Comparison of ENCODE assay signal across 29 cellular contexts in genomic region chr6:25954756-25955155, GRCh38. TPM values are rescaled to one million over a fixed set of nuclear protein-coding genes. Genes with fewer than 3 reads are reported as not detected.
DNase-seq lines count a peak whose midpoint lies in the region; ATAC-seq and TF ChIP-seq lines count a peak whose summit lies in the region.
"Had no signal": no experiment of that assay in that cellular context is flagged by ENCODE, and none has a peak within 500 bp of the region (broad histone marks: within the 10 kb centered on the region; RNA-seq: fewer than 3 reads in every experiment).

No MANE protein-coding gene starts in this region.

- H3K4me1 Mint-ChIP-seq in endodermal cell, result no peaks in the 10 kb centered on the region

- H3K79me1 ChIP-seq in trophoblast cell (ENCODE audit: low read length), result no peaks in the 10 kb centered on the region

- no peaks in the 10 kb centered on the region for H3K36me3 Mint-ChIP-seq in endodermal cell (ENCODE audit: low read depth)
- H3K36me3 Mint-ChIP-seq: CD14-positive monocyte; CD4-positive, alpha-beta memory T cell; CD4-positive, CD25-positive, alpha-beta regulatory T cell had no signal

- no peaks in the 10 kb centered on the region for H3K9me2 ChIP-seq in PC-3 (replicated peaks; ENCODE audit: low read length)

- DNase-seq in PC-3, result peak; percentile 61
- peak; percentile 49 for DNase-seq in epithelial cell of esophagus (ENCODE audit: low read depth)
- DNase-seq in foreskin keratinocyte, result peak in 1 of 2 donors; percentile 38
- DNase-seq in trophoblast cell, result peak; percentile 67 to 85
- DNase-seq in AML-193 (lab: John Stamatoyannopoulos, UW), result no peak
- DNase-seq in activated CD8-positive, alpha-beta memory T cell treated with anti-CD3 and anti-CD28 coated beads for 24 hours, result no peak
- DNase-seq in endodermal cell, result no peak
- no peak for DNase-seq in stimulated activated naive CD4-positive, alpha-beta T cell treated with Interleukin-2 at 50 U/mL for 16 hours (lab: John Stamatoyannopoulos, UW)
- DNase-seq: BE2C; C1 segment of cervical spinal cord; CD4-positive, alpha-beta memory T cell; CD4-positive, CD25-positive, alpha-beta regulatory T cell; CD8-positive, alpha-beta memory T cell; COR-L47; DMS 273 treated with DMSO at 0.1 percent for 48 hours; DMS153; DMS53; DMS79; DND-41; EL; GDM1 had no signal

- POLR2A ChIA-PET in PC-3 (lab: Charles Lee; ENCODE audit: unreplicated experiment), result no interaction called here

- TF ChIP-seq CTCF in PC-3 (conservative IDR thresholded peaks at IDR 0.05; ENCODE audit: low read depth, low read length) (no peak), epithelial cell of esophagus (IDR thresholded peaks at IDR 0.05; ENCODE audit: insufficient read depth, low read depth, low read length, missing control alignments) (no peak), foreskin keratinocyte (conservative IDR thresholded peaks at IDR 0.05) (no peak), endodermal cell (conservative IDR thresholded peaks at IDR 0.05) (no peak)

- no peak overlapping the region for H3K14ac ChIP-seq in trophoblast cell (ENCODE audit: low read length)

- H4K20me1 ChIP-seq in PC-3 (ENCODE audit: low read length), result no peaks in the 10 kb centered on the region
- H4K20me1 ChIP-seq: BLaER1 had no signal

- H3K27ac ChIP-seq in PC-3 (ENCODE audit: low read length) (no peak overlapping the region), foreskin keratinocyte (no peak overlapping the region), trophoblast cell (ENCODE audit: low read depth, low read length) (no peak overlapping the region), endodermal cell (ENCODE audit: low read depth, low read length) (no peak overlapping the region)
- H3K27ac ChIP-seq: 22Rv1, A549, BLaER1 had no signal

- H3K27me3 Mint-ChIP-seq in endodermal cell (ENCODE audit: insufficient read depth), result no peaks in the 10 kb centered on the region

- no peak overlapping the region for H3K4ac ChIP-seq in trophoblast cell (ENCODE audit: low read depth, low read length)

- H3K4me2 ChIP-seq in PC-3 (ENCODE audit: low read length) (no peak overlapping the region), trophoblast cell (ENCODE audit: low read length) (no peak overlapping the region)
- H3K4me2 ChIP-seq: A549, BLaER1 had no signal

- no TSS peak for BruUV-seq in PC-3 (replicated peaks; lab: Mats Ljungman, UMichigan)

- CTCF ChIA-PET in PC-3 (lab: Charles Lee), result no interaction called here

- H3K4me3 Mint-ChIP-seq in endodermal cell, result no peak overlapping the region
- H3K4me3 Mint-ChIP-seq: CD14-positive monocyte; CD4-positive, alpha-beta memory T cell; CD4-positive, CD25-positive, alpha-beta regulatory T cell; CD8-positive, alpha-beta memory T cell had no signal

- H2AFZ ChIP-seq in PC-3 (ENCODE audit: low read length) (no peak overlapping the region), trophoblast cell (ENCODE audit: insufficient read depth, low read length, poor library complexity) (no peak overlapping the region)

- H3K9me3 ChIP-seq in PC-3 (ENCODE audit: low read length) (no peaks in the 10 kb centered on the region), trophoblast cell (ENCODE audit: insufficient read depth, low read depth, low read length) (peaks cover 2% of the 10 kb centered on the region), endodermal cell (ENCODE audit: control insufficient read depth, low read length) (peaks cover 22% of the 10 kb centered on the region)
- H3K9me3 ChIP-seq: A549, BE2C had no signal

- no peak overlapping the region for H2BK120ac ChIP-seq in trophoblast cell (ENCODE audit: insufficient read depth, low read length, poor library complexity)

- no peak overlapping the region for H4K8ac ChIP-seq in trophoblast cell (ENCODE audit: low read depth, low read length)

- no peak overlapping the region for H2AK5ac ChIP-seq in trophoblast cell (ENCODE audit: low read length)

- H3K4me3 ChIP-seq in PC-3 (ENCODE audit: low read length) (no peak overlapping the region), epithelial cell of esophagus (ENCODE audit: low read length) (no peak overlapping the region), trophoblast cell (ENCODE audit: low read depth, low read length) (no peak overlapping the region), endodermal cell (ENCODE audit: low read length) (no peak overlapping the region)
- H3K4me3 ChIP-seq: A549, BLaER1, GM12878 had no signal

- H4K91ac ChIP-seq in trophoblast cell (ENCODE audit: low read depth, low read length), result no peak overlapping the region

- ATAC-seq in PC-3 (peak; percentile 31), foreskin keratinocyte (peak; percentile 56)
- ATAC-seq: A549, GM12878 had no signal

- no peaks in the 10 kb centered on the region for H3K79me2 ChIP-seq in PC-3 (ENCODE audit: low read length)
- H3K79me2 ChIP-seq in trophoblast cell (ENCODE audit: control insufficient read depth, insufficient read depth, low read length, poor library complexity), result no peaks in the 10 kb centered on the region

- H3K27me3 ChIP-seq in PC-3 (ENCODE audit: low read length) (no peaks in the 10 kb centered on the region), foreskin keratinocyte (no peaks in the 10 kb centered on the region), trophoblast cell (ENCODE audit: insufficient read depth, low read length) (no peaks in the 10 kb centered on the region), endodermal cell (ENCODE audit: control insufficient read depth, insufficient read depth, low read length, poor library complexity, severe bottlenecking) (no peaks in the 10 kb centered on the region)
- H3K27me3 ChIP-seq: BE2C, BLaER1 had no signal

- no peak overlapping the region for H4K12ac ChIP-seq in trophoblast cell (ENCODE audit: low read depth, low read length)

- H3K23ac ChIP-seq in trophoblast cell (ENCODE audit: low read length), result no peak overlapping the region

- no peak overlapping the region for H3K18ac ChIP-seq in trophoblast cell (ENCODE audit: low read length)

- H3K36me3 ChIP-seq in PC-3 (ENCODE audit: low read depth, low read length) (no peaks in the 10 kb centered on the region), trophoblast cell (ENCODE audit: control insufficient read depth in 1 of 2, insufficient read depth in 2 of 2, low read length in 2 of 2) (no peaks in the 10 kb centered on the region), endodermal cell (ENCODE audit: control insufficient read depth, insufficient read depth, low read length) (no peaks in the 10 kb centered on the region)
- H3K36me3 ChIP-seq: BE2C, BLaER1 had no signal

- WGBS in trophoblast cell (ENCODE audit: extremely low coverage, insufficient coverage, insufficient read length), result no CpG with 5 or more reads among the region's 1 CpG
- 0% methylated on average over 1 of the region's 1 CpG; no CpG with 5 or more reads in 1 of the 2 experiments for WGBS in endodermal cell (ENCODE audit: insufficient coverage in 1 of 2, insufficient read length in 1 of 2), 2 experiments

- intact Hi-C loops in PC-3 (cut with micrococcal nuclease), result no loop called here

- H3K9ac ChIP-seq in PC-3 (ENCODE audit: low read length) (no peak overlapping the region), trophoblast cell (ENCODE audit: low read length) (no peak overlapping the region), endodermal cell (ENCODE audit: extremely low read depth, low read length, poor library complexity, severe bottlenecking) (no peak overlapping the region)
- H3K9ac ChIP-seq: BLaER1 had no signal

- no peak overlapping the region for H3K27ac Mint-ChIP-seq in endodermal cell
- H3K27ac Mint-ChIP-seq: CD14-positive monocyte; CD4-positive, alpha-beta memory T cell; CD4-positive, CD25-positive, alpha-beta regulatory T cell; CD8-positive, alpha-beta memory T cell had no signal

- H3K4me1 ChIP-seq in PC-3 (ENCODE audit: insufficient read depth, low read length) (no peaks in the 10 kb centered on the region), foreskin keratinocyte (peaks cover 12% of the 10 kb centered on the region), trophoblast cell (ENCODE audit: control insufficient read depth in 1 of 2, insufficient read depth in 2 of 2, low read length in 2 of 2) (no peaks in the 10 kb centered on the region), endodermal cell (ENCODE audit: control insufficient read depth, insufficient read depth, low read length) (no peaks in the 10 kb centered on the region)
- H3K4me1 ChIP-seq: A549, BE2C had no signal

- H3F3A ChIP-seq in PC-3 (ENCODE audit: low read length, unreplicated experiment), result no peaks in the 10 kb centered on the region

- peaks cover 19% of the 10 kb centered on the region for H3K9me3 Mint-ChIP-seq in endodermal cell
- H3K9me3 Mint-ChIP-seq: CD8-positive, alpha-beta memory T cell had no signal

- no peak overlapping the region for H2BK12ac ChIP-seq in trophoblast cell (ENCODE audit: low read length)

- no peak overlapping the region for H2BK5ac ChIP-seq in trophoblast cell (ENCODE audit: low read depth, low read length, poor library complexity)

RNA-seq across cellular contexts. Expression of gene TRIM38, which starts 7.8 kb away (rescaled TPM):
- 5.6 and 6.4 TPM in 2 replicates for total RNA-seq in PC-3 (2014; rRNA removed)
- 6.6 and 8.6 TPM in 2 replicates for total RNA-seq in foreskin keratinocyte
- polyA plus RNA-seq in foreskin keratinocyte, result 2.9 and 3.0 TPM in 2 replicates
- 1.2 and 1.3 TPM in 2 replicates for polyA plus RNA-seq in trophoblast cell (2013)
- total RNA-seq in endodermal cell, result 1 to 10 TPM; 4.2 to 4.4 TPM
- polyA plus RNA-seq in endodermal cell (2013, experiment 1 of 2), result 0.32 TPM
- polyA plus RNA-seq in endodermal cell (2013, experiment 2 of 2), result 0.29 TPM

RNA-seq across cellular contexts. Expression of gene SLC17A2, which starts 24.3 kb away (rescaled TPM):
- not detected in 2 replicates for total RNA-seq in PC-3 (2014; rRNA removed)
- total RNA-seq in foreskin keratinocyte, result not detected in 2 replicates
- polyA plus RNA-seq in foreskin keratinocyte, result not detected in 2 replicates
- polyA plus RNA-seq in trophoblast cell (2013), result 0.21 and 0.28 TPM in 2 replicates
- not detected for total RNA-seq in endodermal cell
- not detected for polyA plus RNA-seq in endodermal cell (2013, experiment 1 of 2)
- not detected for polyA plus RNA-seq in endodermal cell (2013, experiment 2 of 2)
- total RNA-seq: A172; CD4-positive, alpha-beta memory T cell; CD4-positive, CD25-positive, alpha-beta regulatory T cell; CD8-positive, alpha-beta memory T cell; Daoy; G401; GM12878 had no signal
- polyA plus RNA-seq: A549; CD14-positive monocyte; CD4-positive, alpha-beta memory T cell; CD4-positive, CD25-positive, alpha-beta regulatory T cell; CD8-positive, alpha-beta memory T cell; GM12878 had no signal

Comparison
In these comparisons a context has a peak if more than half of its experiments do, and no peak if none do; other contexts are left out.
1. DNase-seq: peak in PC-3 (single experiment), epithelial cell of esophagus (single experiment) and trophoblast cell (2 of 2); none in AML-193 (0 of 2), activated CD8-positive, alpha-beta memory T cell treated with anti-CD3 and anti-CD28 coated beads for 24 hours (single experiment), endodermal cell (single experiment) and stimulated activated naive CD4-positive, alpha-beta T cell treated with Interleukin-2 at 50 U/mL for 16 hours (single experiment).